23 cellular contexts compared by ENCODE assay signal in the genomic region with DNA sequence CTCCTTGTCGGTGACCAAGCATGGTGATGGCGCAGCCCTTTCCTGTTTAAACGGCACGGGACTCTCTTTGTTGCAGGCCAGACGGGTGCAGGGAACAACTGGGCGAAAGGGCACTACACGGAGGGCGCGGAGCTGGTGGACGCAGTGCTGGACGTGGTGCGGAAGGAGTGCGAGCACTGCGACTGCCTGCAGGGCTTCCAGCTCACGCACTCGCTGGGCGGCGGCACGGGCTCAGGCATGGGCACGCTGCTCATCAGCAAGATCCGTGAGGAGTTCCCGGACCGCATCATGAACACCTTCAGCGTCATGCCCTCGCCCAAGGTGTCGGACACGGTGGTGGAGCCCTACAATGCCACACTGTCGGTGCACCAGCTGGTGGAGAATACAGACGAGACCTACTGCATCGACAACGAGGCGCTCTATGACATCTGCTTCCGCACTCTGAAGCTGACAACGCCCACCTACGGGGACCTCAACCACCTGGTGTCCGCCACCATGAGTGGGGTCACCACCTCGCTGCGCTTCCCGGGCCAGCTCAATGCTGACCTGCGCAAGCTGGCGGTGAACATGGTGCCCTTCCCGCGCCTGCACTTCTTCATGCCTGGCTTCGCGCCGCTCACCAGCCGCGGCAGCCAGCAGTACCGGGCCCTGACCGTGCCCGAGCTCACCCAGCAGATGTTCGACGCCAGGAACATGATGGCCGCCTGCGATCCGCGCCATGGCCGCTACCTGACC. TPM values are rescaled to one million over a fixed set of nuclear protein-coding genes. Genes with fewer than 3 reads are reported as not detected.
DNase-seq lines count a peak whose midpoint lies in the region; ATAC-seq, FAIRE-seq and TF ChIP-seq lines count a peak whose summit lies in the region.
"Had no signal": no experiment of that assay in that cellular context is flagged by ENCODE, and none has a peak within 500 bp of the region (broad histone marks: within the 10 kb centered on the region; RNA-seq: fewer than 3 reads in every experiment).

No MANE protein-coding gene starts in this region.

- no peak overlapping the region for H4K91ac ChIP-seq in H1 (replicated peaks; ENCODE audit: insufficient read length, low read length)

- POLR2A ChIA-PET in H1 (lab: Charles Lee; ENCODE audit: partially characterized antibody) = interaction anchor here (0.6 to 1.9 kb wide), 8 partner anchors 8 to 83 kb away, joined by 3 to 8 read pairs (median 3); a partner anchor contains a TSS
- POLR2A ChIA-PET in activated CD4-positive, alpha-beta T cell treated with anti-CD3 and anti-CD28 coated beads for 36 hours (lab: Charles Lee) = no interaction called here

- no peak overlapping the region for H2AK5ac ChIP-seq in H1 (ENCODE audit: low read depth, low read length)

- H3K23ac ChIP-seq in H1 (ENCODE audit: insufficient read length) = no peak overlapping the region

- WGBS in H1 (ENCODE audit: extremely low coverage in 1 of 2, insufficient coverage in 1 of 2, insufficient read length in 1 of 2, insufficient replicate concordance in 2 of 2, low coverage in 1 of 2, low lambda C conversion rate in 2 of 2, missing lambda C conversion rate in 1 of 2), 2 experiments = 94% methylated on average over 56 of the region's 58 CpGs; no CpG with 5 or more reads in 1 of the 2 experiments
- 98% methylated on average over 58 of the region's 58 CpGs for WGBS in sigmoid colon, 2 donors

- DNase-seq in right atrium auricular region (ENCODE audit: low spot score) = peak; percentile 48
- no peak for DNase-seq in left ventricle myocardium inferior
- no peak for DNase-seq in H1 (ENCODE audit: low read depth in 1 of 2, low spot score in 2 of 2)
- DNase-seq in sigmoid colon = peak; percentile 63
- no peak for DNase-seq in NCI-H187 treated with DMSO at 0.1 percent for 48 hours (lab: John Stamatoyannopoulos, UW)
- DNase-seq in activated CD4-positive, alpha-beta T cell treated with anti-CD3 and anti-CD28 coated beads for 36 hours = no peak
- DNase-seq: DMS79, H7, NCI-H1092 treated with DMSO at 0.1 percent for 48 hours, NCI-H1436 treated with DMSO at 0.1 percent for 48 hours, NCI-H2029, NCI-H2227 treated with DMSO at 0.1 percent for 48 hours, NCI-H510A, PC-9, RPMI8226, SIG-M5, SK-N-SH had no signal

- H3K14ac ChIP-seq in H1 (ENCODE audit: insufficient read length) = no peak overlapping the region

- no peak overlapping the region for H3K4me3 ChIP-seq in right atrium auricular region
- no peak overlapping the region for H3K4me3 ChIP-seq in left ventricle myocardium inferior
- no peak overlapping the region for H3K4me3 ChIP-seq in H1 (ENCODE audit: extremely low read depth in 1 of 4, insufficient read depth in 2 of 4, low read depth in 3 of 4, low read length in 4 of 4)
- no peak overlapping the region for H3K4me3 ChIP-seq in sigmoid colon
- H3K4me3 ChIP-seq: PC-9 had no signal

- no peak overlapping the region for H3K4ac ChIP-seq in H1 (replicated peaks; ENCODE audit: insufficient read length, low read depth, low read length)

- no peak for FAIRE-seq in H1 (lab: Jason Lieb, UNC)
- FAIRE-seq: A204.1 had no signal

- H3K9me3 Mint-ChIP-seq in activated CD4-positive, alpha-beta T cell treated with anti-CD3 and anti-CD28 coated beads for 36 hours (ENCODE audit: low read depth) = no peaks in the 10 kb centered on the region

- ATAC-seq in GM19351 (IDR thresholded peaks at IDR 0.05; ENCODE audit: unreplicated experiment) = no peak
- no peak for ATAC-seq in activated CD4-positive, alpha-beta T cell treated with anti-CD3 and anti-CD28 coated beads for 36 hours

- H3K79me2 ChIP-seq in H1 (ENCODE audit: control insufficient read depth in 1 of 2, insufficient read depth in 2 of 2, low read length in 2 of 2) = no peaks in the 10 kb centered on the region

- no peak overlapping the region for H2BK15ac ChIP-seq in H1 (ENCODE audit: low read length)

- no peak overlapping the region for H3K9ac ChIP-seq in H1 (replicated peaks in 1 of 4; ENCODE audit: extremely low read depth in 1 of 4, low read depth in 3 of 4, low read length in 3 of 4)
- H3K9ac ChIP-seq: KMS-11, SK-N-SH had no signal

- no peak overlapping the region for H3K27ac ChIP-seq in right atrium auricular region
- no peak overlapping the region for H3K27ac ChIP-seq in left ventricle myocardium inferior (replicated peaks)
- no peak overlapping the region for H3K27ac ChIP-seq in H1 (ENCODE audit: low read depth, low read length)
- no peak overlapping the region for H3K27ac ChIP-seq in sigmoid colon
- H3K27ac ChIP-seq: HL-60, KMS-11, PC-9 had no signal

- peaks cover 0 to 29% of the 10 kb centered on the region in 2 donors for H3K4me1 ChIP-seq in right atrium auricular region
- H3K4me1 ChIP-seq in left ventricle myocardium inferior = peaks cover 69% of the 10 kb centered on the region
- peaks cover 0 to 4% (median 2%) of the 10 kb centered on the region in 4 experiments; a peak in 2 of 7 replicates for H3K4me1 ChIP-seq in H1 (replicated peaks in 1 of 4; ENCODE audit: control insufficient read depth in 3 of 4, insufficient read depth in 4 of 4, low read length in 3 of 4)
- peaks cover 0 to 31% (median 21%) of the 10 kb centered on the region in 4 donors for H3K4me1 ChIP-seq in sigmoid colon

- TF ChIP-seq CTCF in right atrium auricular region (IDR thresholded peaks at IDR 0.05) = no peak
- no peak for TF ChIP-seq CTCF in left ventricle myocardium inferior (IDR thresholded peaks at IDR 0.05; ENCODE audit: borderline replicate concordance)
- no peak for TF ChIP-seq CTCF in H1 (IDR thresholded peaks at IDR 0.05; ENCODE audit: control extremely low read depth in 1 of 3, insufficient read depth in 1 of 3, low read depth in 1 of 3, low read length in 3 of 3)
- TF ChIP-seq CTCF in sigmoid colon (IDR thresholded peaks at IDR 0.05) = no peak

- peak overlapping the region; percentile 38; the same call in 1 of the 2 replicates for H2BK5ac ChIP-seq in H1 (ENCODE audit: low read depth, low read length)

- TF ChIP-seq POLR2A in H1 (IDR thresholded peaks at IDR 0.05; ENCODE audit: control extremely low read depth in 1 of 2, low read depth in 2 of 2, low read length in 2 of 2) (no peak), sigmoid colon (IDR thresholded peaks at IDR 0.05) (no peak)

- no peak overlapping the region for H3K27ac Mint-ChIP-seq in activated CD4-positive, alpha-beta T cell treated with anti-CD3 and anti-CD28 coated beads for 36 hours
- H3K27ac Mint-ChIP-seq: B cell had no signal

- H3K23me2 ChIP-seq in H1 (ENCODE audit: low read depth, low read length) = no peaks in the 10 kb centered on the region

- H2BK20ac ChIP-seq in H1 (ENCODE audit: low read length) = no peak overlapping the region

- H3K27me3 ChIP-seq in right atrium auricular region (no peaks in the 10 kb centered on the region), left ventricle myocardium inferior (ENCODE audit: low read depth) (no peaks in the 10 kb centered on the region), H1 (replicated peaks in 1 of 4; ENCODE audit: control insufficient read depth in 3 of 4, extremely low read depth in 1 of 4, insufficient read depth in 3 of 4, low read length in 3 of 4) (no peaks in the 10 kb centered on the region), sigmoid colon (no peaks in the 10 kb centered on the region)

- H3K79me1 ChIP-seq in H1 (ENCODE audit: low read depth, low read length) = 0 out of 2 replicates have a peak, but pooled peaks cover 2% of the 10 kb centered on the region

- H4K8ac ChIP-seq in H1 (ENCODE audit: extremely low read depth, insufficient read depth, low read length) = no peak overlapping the region

- no peaks in the 10 kb centered on the region for H3K27me3 Mint-ChIP-seq in activated CD4-positive, alpha-beta T cell treated with anti-CD3 and anti-CD28 coated beads for 36 hours
- H3K27me3 Mint-ChIP-seq: B cell had no signal

- peaks cover 6 to 14% of the 10 kb centered on the region in 2 experiments for H4K20me1 ChIP-seq in H1 (replicated peaks in 1 of 2; ENCODE audit: control insufficient read depth in 1 of 2, insufficient read depth in 2 of 2, low read length in 2 of 2)

- no peak overlapping the region for H2AFZ ChIP-seq in H1 (ENCODE audit: low read length)
- H2AFZ ChIP-seq: PC-9 had no signal

- H3K4me2 ChIP-seq in H1 (ENCODE audit: insufficient read depth in 1 of 2, low read depth in 2 of 2, low read length in 2 of 2) = no peak overlapping the region
- H3K4me2 ChIP-seq: KMS-11, PC-9, SK-N-SH had no signal

- TF ChIP-seq EP300 in H1 (IDR thresholded peaks at IDR 0.05; ENCODE audit: borderline replicate concordance in 1 of 2, low read depth in 2 of 2, low read length in 2 of 2) = no peak
- TF ChIP-seq EP300 in sigmoid colon (IDR thresholded peaks at IDR 0.05) = no peak

- no peak for TF ChIP-seq RAD21 in H1 (IDR thresholded peaks at IDR 0.05 in 1 of 2, conservative IDR thresholded peaks at IDR 0.05 in 1 of 2; ENCODE audit: low read depth in 2 of 2, low read length in 2 of 2)

- H3K36me3 Mint-ChIP-seq in activated CD4-positive, alpha-beta T cell treated with anti-CD3 and anti-CD28 coated beads for 36 hours (ENCODE audit: low read depth) = peaks cover 48% of the 10 kb centered on the region

- H4K5ac ChIP-seq in H1 (ENCODE audit: insufficient read length, low read depth, low read length) = no peak overlapping the region

- H2BK120ac ChIP-seq in H1 (replicated peaks; ENCODE audit: low read depth, low read length) = no peak overlapping the region

- H3K4me1 Mint-ChIP-seq in activated CD4-positive, alpha-beta T cell treated with anti-CD3 and anti-CD28 coated beads for 36 hours = peaks cover 4% of the 10 kb centered on the region

- CTCF ChIA-PET in H1 (lab: Charles Lee; ENCODE audit: partially characterized antibody) = interaction anchor here (0.9 to 2.4 kb wide), 4 partner anchors 12 to 43 kb away, joined by 3 to 7 read pairs (median 3); no protein-coding TSS in a partner anchor
- CTCF ChIA-PET in activated CD4-positive, alpha-beta T cell treated with anti-CD3 and anti-CD28 coated beads for 36 hours (lab: Charles Lee) = interaction anchor here (0.6 to 1.0 kb wide), 2 partner anchors 53 to 85 kb away, joined by 3 read pairs; no protein-coding TSS in a partner anchor

- no peak overlapping the region for H3K4me3 Mint-ChIP-seq in activated CD4-positive, alpha-beta T cell treated with anti-CD3 and anti-CD28 coated beads for 36 hours
- H3K4me3 Mint-ChIP-seq: B cell had no signal

- intact Hi-C loops in left ventricle myocardium inferior (cut with micrococcal nuclease) = no loop called here
- intact Hi-C loops in sigmoid colon (cut with DNase I) = no loop called here
- intact Hi-C loops in activated CD4-positive, alpha-beta T cell treated with anti-CD3 and anti-CD28 coated beads for 36 hours (cut with DNase I, micrococcal nuclease) = loop anchor here in 1 of 2 experiments (5.0 kb wide), 1 partner anchor 332 kb away; a partner anchor contains a TSS

- no peak overlapping the region for H3K56ac ChIP-seq in H1 (replicated peaks; ENCODE audit: insufficient read length, low read depth, low read length)

- H3K18ac ChIP-seq in H1 (ENCODE audit: extremely low read depth, low read length) = no peak overlapping the region

- peaks cover 86% of the 10 kb centered on the region for H3K36me3 ChIP-seq in right atrium auricular region
- H3K36me3 ChIP-seq in left ventricle myocardium inferior = peaks cover 99% of the 10 kb centered on the region
- H3K36me3 ChIP-seq in H1 (ENCODE audit: control insufficient read depth in 2 of 4, insufficient read depth in 4 of 4, low read length in 3 of 4) = peaks cover 2 to 30% (median 26%) of the 10 kb centered on the region in 4 experiments; a peak in 6 of 8 replicates
- peaks cover 29 to 88% (median 42%) of the 10 kb centered on the region in 4 donors for H3K36me3 ChIP-seq in sigmoid colon

- H2BK12ac ChIP-seq in H1 (ENCODE audit: low read depth, low read length) = no peak overlapping the region

- no peaks in the 10 kb centered on the region for H3K9me3 ChIP-seq in right atrium auricular region
- no peaks in the 10 kb centered on the region for H3K9me3 ChIP-seq in left ventricle myocardium inferior (replicated peaks)
- no peaks in the 10 kb centered on the region for H3K9me3 ChIP-seq in H1 (ENCODE audit: insufficient read depth in 2 of 2, low read depth in 1 of 2, low read length in 1 of 2)
- no peaks in the 10 kb centered on the region for H3K9me3 ChIP-seq in sigmoid colon
- H3K9me3 ChIP-seq: SK-N-SH had no signal

RNA-seq across cellular contexts. Expression of a gene that starts 17.1 kb away (rescaled TPM):
- total RNA-seq in right atrium auricular region (100 to 1,000 TPM; 158 to 337 TPM), left ventricle myocardium inferior (81.5 TPM), sigmoid colon (100 to 1,000 TPM; 298 to 445 (median 376) TPM)
- total RNA-seq in H1 (2021; fragmentation: NEBNext Ultra II Directional; extraction: Animal tissue kit (Norgen Biotek cat#: 25700)) = 126 and 128 TPM in 2 replicates
- polyA plus RNA-seq in H1 (2011; rRNA removed) (223 and 288 TPM in 2 replicates), sigmoid colon (10 to 100 TPM; 19.2 to 58.0 (median 42.6) TPM)
- polyA plus RNA-seq in H1 (2011; cell fraction: cytosol; rRNA removed) = 206 TPM
- 196 TPM for polyA plus RNA-seq in H1 (2011; cell fraction: nucleus; rRNA removed)
- 96.3 to 131 TPM (median 121 TPM) in 4 replicates for polyA plus RNA-seq in H1 (2012, experiment 1 of 2)
- 81.1 TPM for polyA plus RNA-seq in H1 (2012, experiment 2 of 2)
- polyA plus RNA-seq in H1 (2013, experiment 1 of 2) = 88.3 TPM
- polyA plus RNA-seq in H1 (2013, experiment 2 of 2) = 92.6 TPM
- 69.6 and 75.5 TPM in 2 replicates for polyA minus RNA-seq in H1 (2011; rRNA and poly(A)+ RNA removed)
- 91.3 TPM for polyA minus RNA-seq in H1 (2011; cell fraction: cytosol; rRNA and poly(A)+ RNA removed)
- polyA minus RNA-seq in H1 (2011; cell fraction: nucleus; rRNA and poly(A)+ RNA removed) = 58.7 TPM
- 1 to 10 TPM; 5.4 to 7.2 TPM for total RNA-seq in activated CD4-positive, alpha-beta T cell treated with anti-CD3 and anti-CD28 coated beads for 36 hours
- total RNA-seq: HT-29 had no signal

RNA-seq across cellular contexts. Expression of a gene that starts 51.9 kb away (rescaled TPM):
- 10 to 100 TPM; 60.1 to 91.9 TPM for total RNA-seq in right atrium auricular region
- 136 TPM for total RNA-seq in left ventricle myocardium inferior
- 81.7 and 84.8 TPM in 2 replicates for total RNA-seq in H1 (2021; fragmentation: NEBNext Ultra II Directional; extraction: Animal tissue kit (Norgen Biotek cat#: 25700))
- polyA plus RNA-seq in H1 (2011; rRNA removed) = 27.0 and 29.7 TPM in 2 replicates
- 45.2 TPM for polyA plus RNA-seq in H1 (2011; cell fraction: cytosol; rRNA removed)
- polyA plus RNA-seq in H1 (2011; cell fraction: nucleus; rRNA removed) = 29.6 TPM
- polyA plus RNA-seq in H1 (2012, experiment 1 of 2) = 48.1 to 62.5 TPM (median 54.7 TPM) in 4 replicates
- polyA plus RNA-seq in H1 (2012, experiment 2 of 2) = 15.9 TPM
- polyA plus RNA-seq in H1 (2013, experiment 1 of 2) = 47.5 TPM
- polyA plus RNA-seq in H1 (2013, experiment 2 of 2) = 50.2 TPM
- polyA minus RNA-seq in H1 (2011; rRNA and poly(A)+ RNA removed) = 44.7 and 45.5 TPM in 2 replicates
- polyA minus RNA-seq in H1 (2011; cell fraction: cytosol; rRNA and poly(A)+ RNA removed) = 32.4 TPM
- polyA minus RNA-seq in H1 (2011; cell fraction: nucleus; rRNA and poly(A)+ RNA removed) = 29.5 TPM
- total RNA-seq in sigmoid colon = 10 to 100 TPM; 31.4 to 43.7 (median 38.2) TPM
- 10 to 100 TPM; 46.2 to 56.6 (median 55.7) TPM for polyA plus RNA-seq in sigmoid colon
- total RNA-seq in activated CD4-positive, alpha-beta T cell treated with anti-CD3 and anti-CD28 coated beads for 36 hours = 10 to 100 TPM; 38.0 to 56.5 TPM

Comparison
In these comparisons a context has a peak if more than half of its experiments do, and no peak if none do; other contexts are left out.
1. DNase-seq: peak in right atrium auricular region (single experiment) and sigmoid colon (single experiment); none in left ventricle myocardium inferior (single experiment), H1 (0 of 2), NCI-H187 treated with DMSO at 0.1 percent for 48 hours (single experiment) and activated CD4-positive, alpha-beta T cell treated with anti-CD3 and anti-CD28 coated beads for 36 hours (single experiment).
2. RNA of a gene that starts 17.1 kb away (total RNA-seq): 298 to 445 TPM in sigmoid colon, 158 to 337 TPM in right atrium auricular region, 126 to 128 TPM in H1 and 81.5 TPM in left ventricle myocardium inferior (single experiment); 5.4 to 7.2 TPM in activated CD4-positive, alpha-beta T cell treated with anti-CD3 and anti-CD28 coated beads for 36 hours; every median in the first group is over 10 times any median in the second.